ENCODE assay signal across 8 cellular contexts in the genomic region with DNA sequence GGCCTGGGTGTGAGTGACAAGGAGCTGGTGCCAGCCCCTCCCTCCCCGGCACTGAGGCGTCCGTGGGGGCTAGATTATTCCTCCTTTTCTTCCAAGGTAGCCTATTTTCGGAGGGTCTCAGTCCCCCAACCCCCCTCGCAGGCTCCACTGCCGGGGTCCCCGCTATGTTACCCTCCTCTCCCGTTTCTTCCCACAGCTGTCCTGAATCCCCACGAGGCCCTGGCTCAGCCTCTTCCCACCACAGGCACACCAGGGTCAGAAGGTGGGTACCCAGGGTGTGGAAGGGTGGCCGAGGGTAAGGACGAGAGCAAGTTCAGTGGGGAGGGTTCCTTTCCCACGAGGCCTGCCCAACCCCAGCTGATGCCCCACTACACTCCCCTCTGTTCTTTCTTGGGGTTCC. TPM values are rescaled to one million over a fixed set of nuclear protein-coding genes. Genes with fewer than 3 reads are reported as not detected.
A peak's percentile ranks its signal among the peaks of the same experiment; 100 is the strongest.
DNase-seq lines count a peak whose midpoint lies in the region; ATAC-seq and TF ChIP-seq lines count a peak whose summit lies in the region.

No MANE protein-coding gene starts in this region.

- no peaks in the 10 kb centered on the region for H3K36me3 ChIP-seq in ACC112 (ENCODE audit: insufficient read depth, low read length)
- H3K36me3 ChIP-seq in OCI-LY1 (ENCODE audit: insufficient read depth, low read length): no peaks in the 10 kb centered on the region
- H3K36me3 ChIP-seq in esophagus squamous epithelium: no peaks in the 10 kb centered on the region
- no peaks in the 10 kb centered on the region for H3K36me3 ChIP-seq in neuronal stem cell (replicated peaks in 1 of 2; ENCODE audit: control insufficient read depth in 2 of 2, insufficient read depth in 2 of 2, low read length in 2 of 2)

- peak overlapping the region; percentile 72 for H2BK15ac ChIP-seq in neuronal stem cell (ENCODE audit: low read length)

- H3K4me3 ChIP-seq in ACC112 (ENCODE audit: low read depth, low read length) (peak overlapping the region; percentile 75), OCI-LY1 (ENCODE audit: low read depth, low read length, poor library complexity, severe bottlenecking) (peak overlapping the region; percentile 52), esophagus squamous epithelium (peak overlapping the region; percentile 39 to 79 (median 56)), neuronal stem cell (ENCODE audit: low read length in 2 of 2) (peak overlapping the region in 1 of 2 donors; percentile 38)

- no peak overlapping the region for H3K14ac ChIP-seq in neuronal stem cell (ENCODE audit: low read length)

- H3K4me2 ChIP-seq in OCI-LY1 (ENCODE audit: low read length) (peak overlapping the region; percentile 68), neuronal stem cell (ENCODE audit: insufficient read depth, low read length, poor library complexity, severe bottlenecking) (peak overlapping the region; percentile 92)

- H3K79me2 ChIP-seq in ACC112 (ENCODE audit: control insufficient read depth, insufficient read depth, low read length, unreplicated experiment) (no peaks in the 10 kb centered on the region), OCI-LY1 (ENCODE audit: insufficient read depth, low read length) (no peaks in the 10 kb centered on the region)

- H4K8ac ChIP-seq in neuronal stem cell (ENCODE audit: low read depth, low read length): no peak overlapping the region

- no peak overlapping the region for H4K91ac ChIP-seq in neuronal stem cell (ENCODE audit: low read depth, low read length, poor library complexity)

- TF ChIP-seq CTCF in OCI-LY1 (IDR thresholded peaks at IDR 0.05; ENCODE audit: low read length) (no peak), esophagus squamous epithelium (IDR thresholded peaks at IDR 0.05) (no peak)

- no peak for ATAC-seq in GM21529 (IDR thresholded peaks at IDR 0.05; ENCODE audit: unreplicated experiment)

- H2BK5ac ChIP-seq in neuronal stem cell (ENCODE audit: low read length): peak overlapping the region; percentile 35

- DNase-seq in esophagus squamous epithelium (lab: John Stamatoyannopoulos, UW) (no peak), neuronal stem cell (ENCODE audit: low spot score) (no peak), globus pallidus (ENCODE audit: low spot score) (no peak), NCI-H748 treated with DMSO at 0.1 percent for 48 hours (lab: John Stamatoyannopoulos, UW) (no peak), NCI-H2107 (lab: John Stamatoyannopoulos, UW) (no peak)

- peak overlapping the region; percentile 93 for H2BK12ac ChIP-seq in neuronal stem cell (ENCODE audit: low read length)

- H3K27ac ChIP-seq in ACC112 (ENCODE audit: low read depth, low read length) (no peak overlapping the region), OCI-LY1 (ENCODE audit: low read depth, low read length, poor library complexity, severe bottlenecking) (no peak overlapping the region), esophagus squamous epithelium (peak overlapping the region; percentile 50 to 82 (median 74)), neuronal stem cell (replicated peaks; ENCODE audit: low read length) (no peak overlapping the region)

- no peaks in the 10 kb centered on the region for H3K9me2 ChIP-seq in OCI-LY1 (ENCODE audit: low read depth, low read length)

- H2AFZ ChIP-seq in ACC112 (ENCODE audit: low read length, unreplicated experiment): no peak overlapping the region
- H2AFZ ChIP-seq in OCI-LY1 (ENCODE audit: low read length): no peak overlapping the region
- H2AFZ ChIP-seq in neuronal stem cell (ENCODE audit: low read length): peak overlapping the region; percentile 94

- no peaks in the 10 kb centered on the region for H4K20me1 ChIP-seq in OCI-LY1 (ENCODE audit: insufficient read depth, low read length)

- WGBS in esophagus squamous epithelium, 2 donors: 35 to 54% methylated on average over 4 to 5 of the region's 12 CpGs
- no CpG with 5 or more reads among the region's 12 CpGs for WGBS in neuronal stem cell (ENCODE audit: extremely low coverage in 2 of 2, insufficient read length in 2 of 2, insufficient replicate concordance in 1 of 2), 2 donors

- H3F3A ChIP-seq in OCI-LY1 (ENCODE audit: insufficient read depth, low read length): no peaks in the 10 kb centered on the region

- H3K4ac ChIP-seq in neuronal stem cell (ENCODE audit: low read length): no peak overlapping the region

- TF ChIP-seq POLR2A in esophagus squamous epithelium (IDR thresholded peaks at IDR 0.05): no peak

- peak overlapping the region; percentile 61 for H2AK5ac ChIP-seq in neuronal stem cell (ENCODE audit: low read depth, low read length)

- intact Hi-C loops in esophagus squamous epithelium (cut with DNase I): loop anchor here (5.0 kb wide), 1 partner anchor 39 kb away; no protein-coding TSS in a partner anchor

- peak overlapping the region; percentile 44 for H3K23ac ChIP-seq in neuronal stem cell (ENCODE audit: low read depth, low read length, poor library complexity)

- H3K79me1 ChIP-seq in neuronal stem cell (ENCODE audit: low read depth, low read length): peaks cover 5% of the 10 kb centered on the region

- H3K27me3 ChIP-seq in ACC112 (ENCODE audit: insufficient read depth, low read length): peaks cover 37% of the 10 kb centered on the region
- 0 out of 2 replicates have a peak, but pooled peaks cover 5% of the 10 kb centered on the region for H3K27me3 ChIP-seq in OCI-LY1 (ENCODE audit: insufficient read depth, low read length)
- peaks cover 0 to 42% (median 0%) of the 10 kb centered on the region in 4 donors for H3K27me3 ChIP-seq in esophagus squamous epithelium
- H3K27me3 ChIP-seq in neuronal stem cell (ENCODE audit: control insufficient read depth in 3 of 3, insufficient read depth in 3 of 3, low read depth in 1 of 3, low read length in 3 of 3): peaks cover 9 to 30% (median 26%) of the 10 kb centered on the region in 3 experiments

- H3K4me1 ChIP-seq in ACC112 (ENCODE audit: control insufficient read depth, insufficient read depth, low read length, unreplicated experiment) (peaks cover 6% of the 10 kb centered on the region), OCI-LY1 (ENCODE audit: insufficient read depth, low read length, severe bottlenecking) (peaks cover 12% of the 10 kb centered on the region), esophagus squamous epithelium (peaks cover 13 to 38% (median 16%) of the 10 kb centered on the region in 3 donors), neuronal stem cell (ENCODE audit: control insufficient read depth in 2 of 2, insufficient read depth in 1 of 2, low read depth in 1 of 2, low read length in 2 of 2) (peaks cover 6 to 20% of the 10 kb centered on the region in 2 donors)

- H3K9ac ChIP-seq in OCI-LY1 (ENCODE audit: low read length) (peak overlapping the region; percentile 41; the same call in 1 of the 2 replicates), neuronal stem cell (ENCODE audit: low read depth, low read length, poor library complexity) (no peak overlapping the region)

- H3K18ac ChIP-seq in neuronal stem cell (ENCODE audit: low read length): peak overlapping the region; percentile 92

- H3K9me3 ChIP-seq in OCI-LY1 (ENCODE audit: low read length) (no peaks in the 10 kb centered on the region), esophagus squamous epithelium (no peaks in the 10 kb centered on the region), neuronal stem cell (replicated peaks in 1 of 2; ENCODE audit: control insufficient read depth in 2 of 2, insufficient read depth in 1 of 2, low read depth in 1 of 2, low read length in 2 of 2) (no peaks in the 10 kb centered on the region)

- no peak overlapping the region for H2BK120ac ChIP-seq in neuronal stem cell (ENCODE audit: low read depth, low read length)

RNA-seq across cellular contexts. Expression of gene RAMP2, which starts 0.6 kb away (rescaled TPM):
- total RNA-seq in esophagus squamous epithelium: 10 to 100 TPM in 2 of 4 donors, 1 to 10 TPM in 1, not detected in 1; 4.7 to 23.3 (median 11.8) TPM
- polyA plus RNA-seq in neuronal stem cell (2013, experiment 1 of 2): 7.7 TPM
- polyA plus RNA-seq in neuronal stem cell (2013, experiment 2 of 2): 8.0 TPM

RNA-seq across cellular contexts. Expression of gene VPS25, which starts 11.6 kb away (rescaled TPM):
- 10 to 100 TPM; 78.6 to 93.6 (median 83.0) TPM for total RNA-seq in esophagus squamous epithelium
- 82.4 TPM for polyA plus RNA-seq in neuronal stem cell (2013, experiment 1 of 2)
- polyA plus RNA-seq in neuronal stem cell (2013, experiment 2 of 2): 80.2 TPM

RNA-seq across cellular contexts. Expression of gene EZH1, which starts 16.8 kb away (rescaled TPM):
- 10 to 100 TPM; 13.4 to 49.2 (median 22.0) TPM for total RNA-seq in esophagus squamous epithelium
- polyA plus RNA-seq in neuronal stem cell (2013, experiment 1 of 2): 17.8 TPM
- polyA plus RNA-seq in neuronal stem cell (2013, experiment 2 of 2): 17.9 TPM

RNA-seq across cellular contexts. Expression of gene WNK4, which starts 18.8 kb away (rescaled TPM):
- 10 to 100 TPM in 1 of 4 donors, 1 to 10 TPM in 1, under 1 TPM in 2; 0.40 to 14.7 (median 3.9) TPM for total RNA-seq in esophagus squamous epithelium
- polyA plus RNA-seq in neuronal stem cell (2013, experiment 1 of 2): 0.81 TPM
- polyA plus RNA-seq in neuronal stem cell (2013, experiment 2 of 2): 0.68 TPM

RNA-seq across cellular contexts. Expression of gene COA3, which starts 36.9 kb away (rescaled TPM):
- 100 to 1,000 TPM in 1 of 4 donors, 10 to 100 TPM in 3; 76.4 to 101 (median 94.8) TPM for total RNA-seq in esophagus squamous epithelium
- 87.7 TPM for polyA plus RNA-seq in neuronal stem cell (2013, experiment 1 of 2)
- 86.6 TPM for polyA plus RNA-seq in neuronal stem cell (2013, experiment 2 of 2)

Comparison
In these comparisons a context has a peak if more than half of its experiments do, and no peak if none do; other contexts are left out.
1. H3K27ac ChIP-seq: peak in esophagus squamous epithelium (4 of 4); none in ACC112 (single experiment), OCI-LY1 (single experiment) and neuronal stem cell (single experiment).